In the genomic region with DNA sequence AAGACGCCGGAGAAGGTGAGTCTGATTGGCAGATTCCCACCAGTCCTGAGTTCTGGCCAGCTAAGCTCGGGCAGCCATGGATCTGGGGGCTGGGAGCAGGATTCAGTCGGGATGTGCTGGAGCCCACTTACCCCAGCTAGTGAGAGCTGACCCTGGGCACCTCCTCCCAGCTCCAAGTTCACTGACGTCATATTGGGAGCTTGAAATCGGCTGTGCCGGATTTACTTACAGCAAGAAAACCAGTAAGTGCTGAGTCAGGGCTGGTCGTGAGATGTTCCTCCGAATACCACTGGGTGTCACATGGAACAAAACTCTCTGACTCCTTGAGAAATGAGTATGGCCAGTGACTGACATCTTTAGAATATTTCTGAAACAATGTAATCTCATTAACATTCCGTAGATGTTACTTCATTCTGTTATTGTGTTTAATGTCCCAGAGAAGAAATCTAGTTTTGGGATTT, we compare ENCODE assay signal across 8 cellular contexts.
A peak's percentile ranks its signal among the peaks of the same experiment; 100 is the strongest.
DNase-seq lines count a peak whose midpoint lies in the region; ATAC-seq, FAIRE-seq and TF ChIP-seq lines count a peak whose summit lies in the region.

No MANE protein-coding gene starts in this region.

- CTCF ChIA-PET in Panc1 (lab: Charles Lee) = no interaction called here

- DNase-seq in H7 (peak; percentile 56), Panc1 (ENCODE audit: low read depth, low spot score) (peak; percentile 67), fibroblast of the aortic adventitia (ENCODE audit: low read depth) (peak; percentile 55), pancreas (peak in 4 of 6 donors; percentile 34 to 57 (median 54)), D721Med (ENCODE audit: insufficient read length, low spot score) (no peak), ovary (no peak), occipital lobe (lab: John Stamatoyannopoulos, UW) (no peak)
- DNase-seq in stimulated activated naive CD8-positive, alpha-beta T cell treated with anti-CD3 and anti-CD28 coated beads, Interleukin-15, Interleukin-2, amounts not matched to agents 100 U/mL and 50 U/mL, for 24 hours = no peak

- H3K4me1 ChIP-seq in Panc1 (ENCODE audit: control insufficient read depth, insufficient read depth, low read length) = peaks cover 9% of the 10 kb centered on the region
- H3K4me1 ChIP-seq in pancreas = peaks cover 0 to 5% (median 2%) of the 10 kb centered on the region in 3 donors
- no peaks in the 10 kb centered on the region for H3K4me1 ChIP-seq in ovary (ENCODE audit: insufficient read depth)

- intact Hi-C loops in Panc1 (cut with micrococcal nuclease; ENCODE audit: unreplicated experiment) = no loop called here
- intact Hi-C loops in pancreas (cut with DNase I) = no loop called here
- intact Hi-C loops in ovary (cut with DNase I) = no loop called here

- no peak overlapping the region for H3K4me3 ChIP-seq in H7 (ENCODE audit: insufficient read depth, low read depth, low read length)
- no peak overlapping the region; a peak in 1 of 4 replicates for H3K4me3 ChIP-seq in Panc1 (ENCODE audit: low read depth in 2 of 2, low read length in 2 of 2)
- no peak overlapping the region for H3K4me3 ChIP-seq in fibroblast of the aortic adventitia (ENCODE audit: low read depth, low read length)
- H3K4me3 ChIP-seq in pancreas = no peak overlapping the region
- no peak overlapping the region for H3K4me3 ChIP-seq in ovary

- in situ Hi-C loops in Panc1 (cut with HindIII; ENCODE audit: low pct_unique_long_range_greater_than_20kb, low sequenced_read_pairs) = no loop called here

- POLR2A ChIA-PET in Panc1 (lab: Charles Lee) = no interaction called here

- H3K36me3 ChIP-seq in H7 (replicated peaks; ENCODE audit: control insufficient read depth, insufficient read depth, low read length) (no peaks in the 10 kb centered on the region), Panc1 (ENCODE audit: control insufficient read depth, insufficient read depth, low read length) (no peaks in the 10 kb centered on the region), pancreas (no peaks in the 10 kb centered on the region), ovary (no peaks in the 10 kb centered on the region)

- no peak for TF ChIP-seq EP300 in ovary (IDR thresholded peaks at IDR 0.05)

- no peak for TF ChIP-seq POLR2A in ovary (IDR thresholded peaks at IDR 0.05)

- peak; percentile 94 for ATAC-seq in Panc1
- ATAC-seq in pancreas = peak; percentile 66 to 80 (median 74)
- ATAC-seq in stimulated activated naive CD8-positive, alpha-beta T cell treated with anti-CD3 and anti-CD28 coated beads, Interleukin-15, Interleukin-2, amounts not matched to agents 100 U/mL and 50 U/mL, for 24 hours = no peak

- TF ChIP-seq CTCF in Panc1 (IDR thresholded peaks at IDR 0.05) (no peak), fibroblast of the aortic adventitia (IDR thresholded peaks at IDR 0.05; ENCODE audit: insufficient read depth, low read length) (no peak), pancreas (IDR thresholded peaks at IDR 0.05) (no peak), D721Med (IDR thresholded peaks at IDR 0.05; ENCODE audit: insufficient read depth, missing control alignments) (no peak), ovary (IDR thresholded peaks at IDR 0.05) (no peak)

- H3K9me3 ChIP-seq in Panc1 (ENCODE audit: control insufficient read depth, insufficient read depth, low read depth, low read length) (no peaks in the 10 kb centered on the region), pancreas (no peaks in the 10 kb centered on the region), ovary (no peaks in the 10 kb centered on the region)

- no peaks in the 10 kb centered on the region for H3K27me3 ChIP-seq in H7 (ENCODE audit: control insufficient read depth, insufficient read depth, low read length)
- no peaks in the 10 kb centered on the region for H3K27me3 ChIP-seq in Panc1 (ENCODE audit: control insufficient read depth, insufficient read depth, low read length)
- no peaks in the 10 kb centered on the region for H3K27me3 ChIP-seq in pancreas
- H3K27me3 ChIP-seq in ovary = no peaks in the 10 kb centered on the region

- no peak for FAIRE-seq in pancreas (lab: Jason Lieb, UNC)
- no peak for FAIRE-seq in D721Med (lab: Jason Lieb, UNC)

- no TSS peak for BruUV-seq in Panc1 (replicated peaks; lab: Mats Ljungman, UMichigan)

- WGBS in pancreas, 2 donors = 42 to 59% methylated on average over 10 of the region's 10 CpGs
- WGBS in ovary, 3 donors = 38 to 47% (median 43%) methylated on average over 10 of the region's 10 CpGs

- H3K27ac ChIP-seq in Panc1 (ENCODE audit: low read length) (peak overlapping the region; percentile 68), pancreas (no peak overlapping the region), ovary (no peak overlapping the region)

Comparison
In these comparisons a context has a peak if more than half of its experiments do, and no peak if none do; other contexts are left out.
1. DNase-seq: peak in H7 (single experiment), Panc1 (single experiment), fibroblast of the aortic adventitia (single experiment) and pancreas (4 of 6); none in D721Med (single experiment), ovary (0 of 5), stimulated activated naive CD8-positive, alpha-beta T cell treated with anti-CD3 and anti-CD28 coated beads, Interleukin-15, Interleukin-2, amounts not matched to agents 100 U/mL and 50 U/mL, for 24 hours (single experiment) and occipital lobe (single experiment).